In genomic region chr12:130761537-130762318, GRCh38 we compare ENCODE assay signal across 8 cellular contexts. TPM values are rescaled to one million over a fixed set of nuclear protein-coding genes. Genes with fewer than 3 reads are reported as not detected.
DNase-seq lines count a peak whose midpoint lies in the region; ATAC-seq, FAIRE-seq and TF ChIP-seq lines count a peak whose summit lies in the region.

No MANE protein-coding gene starts in this region.

- H3K27ac ChIP-seq in coronary artery = no peak overlapping the region

- CTCF ChIA-PET in activated CD4-positive, alpha-beta memory T cell treated with anti-CD3 and anti-CD28 coated beads, Interleukin-2, amount 10 ng/mL, durations not matched to agents 7 days and 5 days (lab: Charles Lee) = interaction anchor here (0.6 to 2.1 kb wide), 4 partner anchors 14 to 63 kb away, joined by 3 to 7 read pairs (median 3); no protein-coding TSS in a partner anchor

- peak overlapping the region; percentile 47 for H3K4me3 Mint-ChIP-seq in activated CD4-positive, alpha-beta memory T cell treated with anti-CD3 and anti-CD28 coated beads, Interleukin-2, amount 10 ng/mL, durations not matched to agents 7 days and 5 days
- no peak overlapping the region for H3K4me3 Mint-ChIP-seq in endothelial cell (ENCODE audit: unreplicated experiment)
- peak overlapping the region; percentile 56 to 79 (median 70) for H3K4me3 Mint-ChIP-seq in naive thymus-derived CD8-positive, alpha-beta T cell

- H3K27ac Mint-ChIP-seq in activated CD4-positive, alpha-beta memory T cell treated with anti-CD3 and anti-CD28 coated beads, Interleukin-2, amount 10 ng/mL, durations not matched to agents 7 days and 5 days = no peak overlapping the region
- H3K27ac Mint-ChIP-seq in endothelial cell (ENCODE audit: unreplicated experiment) = no peak overlapping the region
- H3K27ac Mint-ChIP-seq in naive thymus-derived CD8-positive, alpha-beta T cell = peak overlapping the region in 6 of 10 donors; percentile 5 to 84 (median 48)

- POLR2A ChIA-PET in activated CD4-positive, alpha-beta memory T cell treated with anti-CD3 and anti-CD28 coated beads, Interleukin-2, amount 10 ng/mL, durations not matched to agents 7 days and 5 days (lab: Charles Lee) = no interaction called here
- POLR2A ChIA-PET in naive thymus-derived CD8-positive, alpha-beta T cell (lab: Charles Lee) = interaction anchor here (0.5 to 1.6 kb wide), 2 partner anchors 11 to 16 kb away, joined by 3 to 5 read pairs; no protein-coding TSS in a partner anchor

- no peaks in the 10 kb centered on the region for H3K27me3 Mint-ChIP-seq in activated CD4-positive, alpha-beta memory T cell treated with anti-CD3 and anti-CD28 coated beads, Interleukin-2, amount 10 ng/mL, durations not matched to agents 7 days and 5 days
- H3K27me3 Mint-ChIP-seq in endothelial cell (ENCODE audit: unreplicated experiment) = peaks cover 2% of the 10 kb centered on the region
- peaks cover 0 to 22% (median 0%) of the 10 kb centered on the region in 5 donors for H3K27me3 Mint-ChIP-seq in naive thymus-derived CD8-positive, alpha-beta T cell

- H3K9me3 Mint-ChIP-seq in activated CD4-positive, alpha-beta memory T cell treated with anti-CD3 and anti-CD28 coated beads, Interleukin-2, amount 10 ng/mL, durations not matched to agents 7 days and 5 days = no peaks in the 10 kb centered on the region
- no peaks in the 10 kb centered on the region for H3K9me3 Mint-ChIP-seq in endothelial cell (ENCODE audit: unreplicated experiment)
- peaks cover 0 to 5% (median 0%) of the 10 kb centered on the region in 9 donors for H3K9me3 Mint-ChIP-seq in naive thymus-derived CD8-positive, alpha-beta T cell

- no peak for TF ChIP-seq CTCF in endothelial cell (IDR thresholded peaks at IDR 0.05; ENCODE audit: unreplicated experiment)
- no peak for TF ChIP-seq CTCF in coronary artery (IDR thresholded peaks at IDR 0.05)

- H3K4me3 ChIP-seq in coronary artery = no peak overlapping the region

- no peaks in the 10 kb centered on the region for H3K36me3 Mint-ChIP-seq in activated CD4-positive, alpha-beta memory T cell treated with anti-CD3 and anti-CD28 coated beads, Interleukin-2, amount 10 ng/mL, durations not matched to agents 7 days and 5 days (ENCODE audit: low read depth)
- H3K36me3 Mint-ChIP-seq in endothelial cell (ENCODE audit: low read depth, unreplicated experiment) = no peaks in the 10 kb centered on the region
- no peaks in the 10 kb centered on the region for H3K36me3 Mint-ChIP-seq in naive thymus-derived CD8-positive, alpha-beta T cell

- TF ChIP-seq POLR2A in H54 (IDR thresholded peaks at IDR 0.05; ENCODE audit: low read depth, low read length) = no peak

- DNase-seq in EH (ENCODE audit: low read depth) (peak; percentile 45), H54 (ENCODE audit: insufficient read length, low spot score) (peak; percentile 70), NCI-H2196 treated with DMSO at 0.1 percent for 48 hours (lab: John Stamatoyannopoulos, UW; ENCODE audit: unreplicated experiment) (peak; percentile 23), endothelial cell (ENCODE audit: low spot score) (peak; percentile 58), coronary artery (ENCODE audit: low spot score) (no peak)
- DNase-seq in activated CD4-positive, alpha-beta memory T cell treated with anti-CD3 and anti-CD28 coated beads, Interleukin-2, amount 10 ng/mL, durations not matched to agents 7 days and 5 days = peak; percentile 66
- DNase-seq in naive thymus-derived CD8-positive, alpha-beta T cell = peak; percentile 16 to 75 (median 44)
- DNase-seq in stimulated activated naive CD4-positive, alpha-beta T cell treated with Interleukin-2 at 50 U/mL for 16 hours (lab: John Stamatoyannopoulos, UW) = peak; percentile 55

- ATAC-seq in naive thymus-derived CD8-positive, alpha-beta T cell = peak; percentile 61 to 71

- peaks cover 23% of the 10 kb centered on the region for H3K4me1 Mint-ChIP-seq in activated CD4-positive, alpha-beta memory T cell treated with anti-CD3 and anti-CD28 coated beads, Interleukin-2, amount 10 ng/mL, durations not matched to agents 7 days and 5 days
- no peaks in the 10 kb centered on the region for H3K4me1 Mint-ChIP-seq in endothelial cell (ENCODE audit: unreplicated experiment)
- peaks cover 5 to 20% (median 9%) of the 10 kb centered on the region in 4 donors for H3K4me1 Mint-ChIP-seq in naive thymus-derived CD8-positive, alpha-beta T cell

- no peak for FAIRE-seq in H54 (lab: Jason Lieb, UNC)

RNA-seq across cellular contexts. Expression of gene RIMBP2, which starts 45.6 kb away (rescaled TPM):
- total RNA-seq in activated CD4-positive, alpha-beta memory T cell treated with anti-CD3 and anti-CD28 coated beads, Interleukin-2, amount 10 ng/mL, durations not matched to agents 7 days and 5 days = not detected
- total RNA-seq in endothelial cell (ENCODE audit: unreplicated experiment) = 1.4 TPM
- not detected for total RNA-seq in naive thymus-derived CD8-positive, alpha-beta T cell
- polyA plus RNA-seq in naive thymus-derived CD8-positive, alpha-beta T cell = not detected

Comparison
In these comparisons a context has a peak if more than half of its experiments do, and no peak if none do; other contexts are left out.
1. H3K27ac Mint-ChIP-seq: peak in naive thymus-derived CD8-positive, alpha-beta T cell (6 of 10); none in activated CD4-positive, alpha-beta memory T cell treated with anti-CD3 and anti-CD28 coated beads, Interleukin-2, amount 10 ng/mL, durations not matched to agents 7 days and 5 days (single experiment) and endothelial cell (single experiment).